ENCODE assay signal across 31 cellular contexts in genomic region chr12:56768424-56768823, GRCh38. TPM values are rescaled to one million over a fixed set of nuclear protein-coding genes. Genes with fewer than 3 reads are reported as not detected.
DNase-seq lines count a peak whose midpoint lies in the region; ATAC-seq and TF ChIP-seq lines count a peak whose summit lies in the region.
"Had no signal": no experiment of that assay in that cellular context is flagged by ENCODE, and none has a peak within 500 bp of the region (broad histone marks: within the 10 kb centered on the region; RNA-seq: fewer than 3 reads in every experiment).

No MANE protein-coding gene starts in this region.

- H3K4me1 Mint-ChIP-seq in GM23338: peaks cover 31% of the 10 kb centered on the region
- H3K4me1 Mint-ChIP-seq: activated CD4-positive, alpha-beta T cell treated with anti-CD3 and anti-CD28 coated beads, Interleukin-2, amount 10 ng/mL, durations not matched to agents 7 days and 5 days; stimulated activated naive CD8-positive, alpha-beta T cell treated with anti-CD3 and anti-CD28 coated beads, Interleukin-15, amount 100 ng/mL, for 72 hours had no signal

- H3K27ac ChIP-seq in GM23338 (ENCODE audit: low read depth) (no peak overlapping the region), body of pancreas (peak overlapping the region in 1 of 4 donors; percentile 17), lower lobe of right lung (peak overlapping the region; percentile 24), testis (no peak overlapping the region)
- H3K27ac ChIP-seq: BLaER1 treated with 17β-estradiol and CSF1 and Interleukin-3, amounts not matched to agents 10 nM and 100 nM; dorsolateral prefrontal cortex; tibial nerve had no signal

- H2AFZ ChIP-seq in GM23338: peak overlapping the region; percentile 78; the same call in 1 of the 2 replicates

- H3K4me1 ChIP-seq in GM23338 (ENCODE audit: insufficient read depth): peaks cover 30% of the 10 kb centered on the region; the same call in 1 of the 2 replicates
- peaks cover 11% of the 10 kb centered on the region for H3K4me1 ChIP-seq in body of pancreas
- H3K4me1 ChIP-seq in lower lobe of right lung: peaks cover 21% of the 10 kb centered on the region
- H3K4me1 ChIP-seq in testis: no peaks in the 10 kb centered on the region
- H3K4me1 ChIP-seq: tibial nerve had no signal

- peaks cover 5% of the 10 kb centered on the region for H3F3A ChIP-seq in GM23338 (replicated peaks; ENCODE audit: low read depth)

- H3K36me3 ChIP-seq in GM23338 (ENCODE audit: insufficient read depth): no peaks in the 10 kb centered on the region
- no peaks in the 10 kb centered on the region for H3K36me3 ChIP-seq in body of pancreas (replicated peaks in 1 of 2; ENCODE audit: insufficient read depth in 1 of 2, low read depth in 2 of 2)
- no peaks in the 10 kb centered on the region for H3K36me3 ChIP-seq in lower lobe of right lung
- H3K36me3 ChIP-seq in testis (ENCODE audit: low read depth, missing control alignments): no peaks in the 10 kb centered on the region
- H3K36me3 ChIP-seq: BLaER1 treated with 17β-estradiol and CSF1 and Interleukin-3, amounts not matched to agents 10 nM and 100 nM; tibial nerve had no signal

- ATAC-seq in GM23338 (no peak), body of pancreas (peak; percentile 92), lower lobe of right lung (peak; percentile 32 to 39), GM21367 (IDR thresholded peaks at IDR 0.05; ENCODE audit: unreplicated experiment) (no peak), left colon (no peak)
- no peak for ATAC-seq in activated CD4-positive, CD25-positive, alpha-beta regulatory T cell treated with anti-CD3 and anti-CD28 coated beads, Interleukin-2, amount 50 U/mL, for 24 hours
- ATAC-seq: activated naive CD8-positive, alpha-beta T cell treated with anti-CD3 and anti-CD28 coated beads, Interleukin-2, amount 50 U/mL, for 24 hours; mucosa of descending colon; natural killer cell treated with Interleukin-12 subunit alpha and Interleukin-12 subunit beta and Interleukin-15 and Interleukin-18, amount 100 ng/mL, for 72 hours; stimulated activated naive CD8-positive, alpha-beta T cell treated with anti-CD3 and anti-CD28 coated beads, Interleukin-15, amount 100 ng/mL, for 72 hours had no signal

- H3K27me3 ChIP-seq in GM23338 (ENCODE audit: insufficient read depth) (no peaks in the 10 kb centered on the region), body of pancreas (no peaks in the 10 kb centered on the region), lower lobe of right lung (ENCODE audit: low read depth) (no peaks in the 10 kb centered on the region), testis (no peaks in the 10 kb centered on the region)
- H3K27me3 ChIP-seq: BLaER1 treated with 17β-estradiol and CSF1 and Interleukin-3, amounts not matched to agents 10 nM and 100 nM; dorsolateral prefrontal cortex; tibial nerve had no signal

- H3K27ac Mint-ChIP-seq in GM23338: no peak overlapping the region
- H3K27ac Mint-ChIP-seq: activated CD4-positive, alpha-beta T cell treated with anti-CD3 and anti-CD28 coated beads, Interleukin-2, amount 10 ng/mL, durations not matched to agents 7 days and 5 days; activated naive CD8-positive, alpha-beta T cell treated with anti-CD3 and anti-CD28 coated beads, Interleukin-2, amount 50 U/mL, for 24 hours; activated T-cell treated with anti-CD3 and anti-CD28 coated beads, Interleukin-2, amount 50 U/mL, for 24 hours; natural killer cell treated with Interleukin-12 subunit alpha and Interleukin-12 subunit beta and Interleukin-15 and Interleukin-18, amount 100 ng/mL, for 72 hours; stimulated activated naive CD8-positive, alpha-beta T cell treated with anti-CD3 and anti-CD28 coated beads, Interleukin-15, amount 100 ng/mL, for 72 hours had no signal

- no peaks in the 10 kb centered on the region for H3K9me3 Mint-ChIP-seq in GM23338
- H3K9me3 Mint-ChIP-seq: activated CD4-positive, alpha-beta T cell treated with anti-CD3 and anti-CD28 coated beads, Interleukin-2, amount 10 ng/mL, durations not matched to agents 7 days and 5 days; activated naive CD8-positive, alpha-beta T cell treated with anti-CD3 and anti-CD28 coated beads, Interleukin-2, amount 50 U/mL, for 24 hours; activated T-cell treated with anti-CD3 and anti-CD28 coated beads, Interleukin-2, amount 50 U/mL, for 24 hours; natural killer cell treated with Interleukin-12 subunit alpha and Interleukin-12 subunit beta and Interleukin-15 and Interleukin-18, amount 100 ng/mL, for 72 hours; stimulated activated naive CD8-positive, alpha-beta T cell treated with anti-CD3 and anti-CD28 coated beads, Interleukin-15, amount 100 ng/mL, for 72 hours had no signal

- intact Hi-C loops in body of pancreas (cut with DNase I): no loop called here
- intact Hi-C loops in lower lobe of right lung (cut with DNase I): no loop called here
- intact Hi-C loops in testis (cut with DNase I; ENCODE audit: low total_unique reads): no loop called here
- intact Hi-C loops in left colon (cut with DNase I, micrococcal nuclease): no loop called here

- no peak overlapping the region for H3K4me3 Mint-ChIP-seq in GM23338
- H3K4me3 Mint-ChIP-seq: activated CD4-positive, alpha-beta T cell treated with anti-CD3 and anti-CD28 coated beads, Interleukin-2, amount 10 ng/mL, durations not matched to agents 7 days and 5 days; activated naive CD8-positive, alpha-beta T cell treated with anti-CD3 and anti-CD28 coated beads, Interleukin-2, amount 50 U/mL, for 24 hours; activated T-cell treated with anti-CD3 and anti-CD28 coated beads, Interleukin-2, amount 50 U/mL, for 24 hours; natural killer cell treated with Interleukin-12 subunit alpha and Interleukin-12 subunit beta and Interleukin-15 and Interleukin-18, amount 100 ng/mL, for 72 hours; stimulated activated naive CD8-positive, alpha-beta T cell treated with anti-CD3 and anti-CD28 coated beads, Interleukin-15, amount 100 ng/mL, for 72 hours had no signal

- H3K4me2 ChIP-seq in GM23338: 0 out of 2 replicates have a peak overlapping the region, but pooled peaks have one; percentile 26
- H3K4me2 ChIP-seq: BLaER1 treated with 17β-estradiol and CSF1 and Interleukin-3, amounts not matched to agents 10 nM and 100 nM had no signal

- WGBS in body of pancreas, 2 donors: 22 to 42% methylated on average over 5 of the region's 5 CpGs
- 90 to 92% methylated on average over 5 of the region's 5 CpGs for WGBS in testis, 2 donors

- H3K9me2 ChIP-seq in GM23338 (ENCODE audit: insufficient read depth): no peaks in the 10 kb centered on the region

- H3K36me3 Mint-ChIP-seq in GM23338 (ENCODE audit: low read depth): no peaks in the 10 kb centered on the region
- H3K36me3 Mint-ChIP-seq: natural killer cell treated with Interleukin-12 subunit alpha and Interleukin-12 subunit beta and Interleukin-15 and Interleukin-18, amount 100 ng/mL, for 72 hours had no signal

- H3K4me3 ChIP-seq in GM23338 (no peak overlapping the region), body of pancreas (no peak overlapping the region), lower lobe of right lung (no peak overlapping the region), testis (no peak overlapping the region)
- H3K4me3 ChIP-seq: BLaER1 treated with 17β-estradiol and CSF1 and Interleukin-3, amounts not matched to agents 10 nM and 100 nM; dorsolateral prefrontal cortex; lung; mucosa of descending colon; tibial nerve had no signal

- no peak for DNase-seq in GM23338 (ENCODE audit: low spot score)
- peak; percentile 21 for DNase-seq in NCI-H2171 (lab: John Stamatoyannopoulos, UW)
- peak in 1 of 4 donors; percentile 38 for DNase-seq in body of pancreas
- DNase-seq in lower lobe of right lung: no peak
- no peak for DNase-seq in testis
- no peak for DNase-seq in left colon
- DNase-seq: activated CD4-positive, alpha-beta T cell treated with anti-CD3 and anti-CD28 coated beads, Interleukin-2, amount 10 ng/mL, durations not matched to agents 7 days and 5 days; activated naive CD8-positive, alpha-beta T cell treated with anti-CD3 and anti-CD28 coated beads, Interleukin-2, amount 50 U/mL, for 24 hours; activated T-cell treated with anti-CD3 and anti-CD28 coated beads, Interleukin-2, amount 50 U/mL, for 24 hours; COR-L47; DMS79; dorsolateral prefrontal cortex; GDM1; mucosa of descending colon; NCI-H1092; NCI-H1694 treated with DMSO at 0.1 percent for 48 hours; NCI-H446; NK-92 treated with Interleukin-12 subunit alpha and Interleukin-12 subunit beta, amount 100 ng/mL, for 24 hours; small intestine; stimulated activated CD4-positive, alpha-beta T cell treated with anti-CD3 and anti-CD28 coated beads, Interleukin-1b, Interleukin-23, amount 100 ng/mL, for 48 hours; stimulated activated CD8-positive, alpha-beta memory T cell treated with anti-CD3 and anti-CD28 coated beads, Interleukin-4, amount 100 ng/mL, for 48 hours; stimulated activated naive CD8-positive, alpha-beta T cell treated with anti-CD3 and anti-CD28 coated beads, Interleukin-15, amount 100 ng/mL, for 72 hours; T-helper 9 cell had no signal

- peaks cover 6% of the 10 kb centered on the region for H3K27me3 Mint-ChIP-seq in GM23338 (ENCODE audit: insufficient read depth, low read depth, poor library complexity)
- H3K27me3 Mint-ChIP-seq: activated CD4-positive, alpha-beta T cell treated with anti-CD3 and anti-CD28 coated beads, Interleukin-2, amount 10 ng/mL, durations not matched to agents 7 days and 5 days; activated naive CD8-positive, alpha-beta T cell treated with anti-CD3 and anti-CD28 coated beads, Interleukin-2, amount 50 U/mL, for 24 hours; activated T-cell treated with anti-CD3 and anti-CD28 coated beads, Interleukin-2, amount 50 U/mL, for 24 hours; stimulated activated naive CD8-positive, alpha-beta T cell treated with anti-CD3 and anti-CD28 coated beads, Interleukin-15, amount 100 ng/mL, for 72 hours had no signal

- TF ChIP-seq CTCF in GM23338 (conservative IDR thresholded peaks at IDR 0.05; ENCODE audit: low read depth in 2 of 2) (no peak), body of pancreas (IDR thresholded peaks at IDR 0.05) (no peak), lower lobe of right lung (IDR thresholded peaks at IDR 0.05) (no peak), testis (IDR thresholded peaks at IDR 0.05) (no peak)

- H3K9me3 ChIP-seq in body of pancreas: no peaks in the 10 kb centered on the region
- no peaks in the 10 kb centered on the region for H3K9me3 ChIP-seq in lower lobe of right lung
- no peaks in the 10 kb centered on the region for H3K9me3 ChIP-seq in testis
- H3K9me3 ChIP-seq: BLaER1 treated with 17β-estradiol and CSF1 and Interleukin-3, amounts not matched to agents 10 nM and 100 nM; mucosa of descending colon; tibial nerve had no signal

- H4K20me1 ChIP-seq in GM23338 (replicated peaks; ENCODE audit: insufficient read depth): no peaks in the 10 kb centered on the region
- H4K20me1 ChIP-seq: BLaER1 treated with 17β-estradiol and CSF1 and Interleukin-3, amounts not matched to agents 10 nM and 100 nM had no signal

- H3K79me2 ChIP-seq in GM23338 (replicated peaks; ENCODE audit: insufficient read depth): no peaks in the 10 kb centered on the region

- TF ChIP-seq POLR2A in body of pancreas (IDR thresholded peaks at IDR 0.05) (no peak), testis (IDR thresholded peaks at IDR 0.05) (no peak)

RNA-seq across cellular contexts. Expression of gene HSD17B6, which starts 5.3 kb away (rescaled TPM):
- 4.3 and 10.3 TPM in 2 replicates for total RNA-seq in GM23338 (2014; rRNA removed; shearing (Covaris generic))
- polyA plus RNA-seq in GM23338 (2016; fragmentation: Nextera tagmentation; extraction: Ambion mirVana) (2.7 and 5.2 TPM in 2 replicates), testis (ENCODE audit: insufficient read depth, low read depth, low replicate concordance) (36.1 TPM)
- total RNA-seq in body of pancreas (10 to 100 TPM in 1 of 2 donors, not detected in 1; 10.5 TPM), lower lobe of right lung (93.8 TPM), testis (10 to 100 TPM in 1 of 2 donors, 1 to 10 TPM in 1; 9.8 to 12.0 TPM), left colon (1 to 10 TPM; 1.2 to 9.6 TPM)
- total RNA-seq: endothelial cell of umbilical vein, glomerular endothelial cell had no signal

RNA-seq across cellular contexts. Expression of gene PRIM1, which starts 16.3 kb away (rescaled TPM):
- total RNA-seq in GM23338 (2014; rRNA removed; shearing (Covaris generic)): 69.9 and 73.9 TPM in 2 replicates
- 65.6 and 67.9 TPM in 2 replicates for polyA plus RNA-seq in GM23338 (2016; fragmentation: Nextera tagmentation; extraction: Ambion mirVana)
- total RNA-seq in body of pancreas: 10 to 100 TPM in 1 of 2 donors, 1 to 10 TPM in 1; 4.4 to 28.0 TPM
- total RNA-seq in lower lobe of right lung: 7.7 TPM
- total RNA-seq in testis: 10 to 100 TPM; 20.5 to 29.9 TPM
- polyA plus RNA-seq in testis (ENCODE audit: insufficient read depth, low read depth, low replicate concordance): 21.8 TPM
- 1 to 10 TPM; 3.9 to 5.3 TPM for total RNA-seq in left colon

RNA-seq across cellular contexts. Expression of gene NACA, which starts 43.3 kb away (rescaled TPM):
- 1,081 and 1,279 TPM in 2 replicates for total RNA-seq in GM23338 (2014; rRNA removed; shearing (Covaris generic))
- polyA plus RNA-seq in GM23338 (2016; fragmentation: Nextera tagmentation; extraction: Ambion mirVana) (2,165 and 2,495 TPM in 2 replicates), testis (ENCODE audit: insufficient read depth, low read depth, low replicate concordance) (866 TPM)
- total RNA-seq in body of pancreas (100 to 1,000 TPM; 465 to 734 TPM), lower lobe of right lung (673 TPM), testis (100 to 1,000 TPM; 431 to 696 TPM), left colon (100 to 1,000 TPM; 617 to 625 TPM)

Comparison
In these comparisons a context has a peak if more than half of its experiments do, and no peak if none do; other contexts are left out.
1. ATAC-seq: peak in body of pancreas (single experiment) and lower lobe of right lung (2 of 2); none in GM23338 (single experiment), GM21367 (single experiment), left colon (single experiment) and activated CD4-positive, CD25-positive, alpha-beta regulatory T cell treated with anti-CD3 and anti-CD28 coated beads, Interleukin-2, amount 50 U/mL, for 24 hours (0 of 2).